1 cellular context compared by ENCODE assay signal in the genomic region with DNA sequence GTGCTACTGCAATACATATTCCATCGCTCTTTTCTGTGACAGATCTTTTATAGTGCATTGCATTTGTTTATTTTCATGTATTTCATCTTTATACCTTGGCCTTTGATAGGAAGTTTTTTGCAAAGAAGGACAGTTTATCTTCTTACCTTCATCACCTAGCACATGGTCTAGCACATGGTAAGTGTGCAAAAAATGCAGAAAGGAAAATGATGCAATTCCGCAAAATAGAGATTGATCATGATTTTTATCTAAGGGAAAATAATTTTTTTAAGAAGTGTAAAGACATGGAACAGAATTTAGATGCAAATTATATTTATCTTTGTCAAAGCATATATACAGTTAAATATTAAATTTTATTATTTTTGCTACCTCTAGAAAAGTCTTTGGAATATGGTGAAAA.
A peak's percentile ranks its signal among the peaks of the same experiment; 100 is the strongest.
TF ChIP-seq lines count a peak whose summit lies in the region.

No MANE protein-coding gene starts in this region.

TF ChIP-seq in HepG2, 621 proteins besides CTCF, POLR2A, EP300 and RAD21:
- TF ChIP-seq, protein P1, sequence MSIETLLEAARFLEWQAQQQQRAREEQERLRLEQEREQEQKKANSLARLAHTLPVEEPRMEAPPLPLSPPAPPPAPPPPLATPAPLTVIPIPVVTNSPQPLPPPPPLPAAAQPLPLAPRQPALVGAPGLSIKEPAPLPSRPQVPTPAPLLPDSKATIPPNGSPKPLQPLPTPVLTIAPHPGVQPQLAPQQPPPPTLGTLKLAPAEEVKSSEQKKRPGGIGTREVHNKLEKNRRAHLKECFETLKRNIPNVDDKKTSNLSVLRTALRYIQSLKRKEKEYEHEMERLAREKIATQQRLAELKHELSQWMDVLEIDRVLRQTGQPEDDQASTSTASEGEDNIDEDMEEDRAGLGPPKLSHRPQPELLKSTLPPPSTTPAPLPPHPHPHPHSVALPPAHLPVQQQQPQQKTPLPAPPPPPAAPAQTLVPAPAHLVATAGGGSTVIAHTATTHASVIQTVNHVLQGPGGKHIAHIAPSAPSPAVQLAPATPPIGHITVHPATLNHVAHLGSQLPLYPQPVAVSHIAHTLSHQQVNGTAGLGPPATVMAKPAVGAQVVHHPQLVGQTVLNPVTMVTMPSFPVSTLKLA (IDR thresholded peaks at IDR 0.05): peak; percentile 71
- TF ChIP-seq HNF4A (CRISPR knock-in tag; IDR thresholded peaks at IDR 0.05): no peak
- TF ChIP-seq ZNF83 (CRISPR knock-in tag; IDR thresholded peaks at IDR 0.05; ENCODE audit: borderline replicate concordance): no peak
